22 cellular contexts compared by ENCODE assay signal in genomic region chr3:185750702-185751101, GRCh38.
DNase-seq lines count a peak whose midpoint lies in the region; ATAC-seq, FAIRE-seq and TF ChIP-seq lines count a peak whose summit lies in the region.
"Had no signal": no experiment of that assay in that cellular context is flagged by ENCODE, and none has a peak within 500 bp of the region (broad histone marks: within the 10 kb centered on the region; RNA-seq: fewer than 3 reads in every experiment).

No MANE protein-coding gene starts in this region.

- CTCF ChIA-PET in H1 (lab: Charles Lee; ENCODE audit: partially characterized antibody): interaction anchor here (1.0 kb wide), 1 partner anchor 72 kb away, joined by 4 read pairs; no protein-coding TSS in a partner anchor
- CTCF ChIA-PET in GM10248 (lab: Yijun Ruan, JAX): interaction anchor here (1.6 to 2.4 kb wide), 2 partner anchors 11 to 17 kb away, joined by 6 to 8 read pairs; no protein-coding TSS in a partner anchor

- H4K20me1 ChIP-seq in H1 (replicated peaks in 1 of 2; ENCODE audit: control insufficient read depth in 1 of 2, insufficient read depth in 2 of 2, low read length in 2 of 2): peaks cover 4 to 6% of the 10 kb centered on the region in 2 experiments
- H4K20me1 ChIP-seq: BLaER1 had no signal

- peaks cover 42% of the 10 kb centered on the region for H3K4me1 Mint-ChIP-seq in type B pancreatic cell (ENCODE audit: unreplicated experiment)

- ATAC-seq in mucosa of descending colon (peak; percentile 81), GM19035 (IDR thresholded peaks at IDR 0.05; ENCODE audit: unreplicated experiment) (no peak)
- ATAC-seq: Panc1 had no signal

- no peak overlapping the region for H3K14ac ChIP-seq in H1 (ENCODE audit: insufficient read length)

- no peak overlapping the region for H3K4ac ChIP-seq in H1 (replicated peaks; ENCODE audit: insufficient read length, low read depth, low read length)

- WGBS in HUES64: 94% methylated on average over 5 of the region's 5 CpGs
- WGBS in H1 (ENCODE audit: extremely low coverage in 1 of 2, insufficient coverage in 1 of 2, insufficient read length in 1 of 2, insufficient replicate concordance in 2 of 2, low coverage in 1 of 2, low lambda C conversion rate in 2 of 2, missing lambda C conversion rate in 1 of 2), 2 experiments: 82% methylated on average over 5 of the region's 5 CpGs; no CpG with 5 or more reads in 1 of the 2 experiments

- H4K8ac ChIP-seq in H1 (ENCODE audit: extremely low read depth, insufficient read depth, low read length): no peak overlapping the region

- H3K27ac ChIP-seq in HUES64 (ENCODE audit: low read depth, low read length): peak overlapping the region; percentile 28; the same call in 1 of the 2 replicates
- no peak overlapping the region for H3K27ac ChIP-seq in H1 (ENCODE audit: low read depth, low read length)
- H3K27ac ChIP-seq: BLaER1, SJCRH30 had no signal

- peaks cover 3 to 93% of the 10 kb centered on the region in 2 experiments for H3K79me2 ChIP-seq in H1 (ENCODE audit: control insufficient read depth in 1 of 2, insufficient read depth in 2 of 2, low read length in 2 of 2)

- H2BK120ac ChIP-seq in H1 (replicated peaks; ENCODE audit: low read depth, low read length): no peak overlapping the region

- peaks cover 7% of the 10 kb centered on the region for H3K9me3 Mint-ChIP-seq in type B pancreatic cell

- no peak for TF ChIP-seq EP300 in H1 (IDR thresholded peaks at IDR 0.05; ENCODE audit: borderline replicate concordance in 1 of 2, low read depth in 2 of 2, low read length in 2 of 2)

- H3K4me1 ChIP-seq in HUES64 (ENCODE audit: insufficient read depth, low read length): peaks cover 51% of the 10 kb centered on the region
- H3K4me1 ChIP-seq in H1 (replicated peaks in 1 of 4; ENCODE audit: control insufficient read depth in 3 of 4, insufficient read depth in 4 of 4, low read length in 3 of 4): peaks cover 0 to 27% (median 10%) of the 10 kb centered on the region in 4 experiments; a peak in 5 of 7 replicates
- peaks cover 22% of the 10 kb centered on the region for H3K4me1 ChIP-seq in mucosa of descending colon (ENCODE audit: low read depth)
- H3K4me1 ChIP-seq: SJCRH30 had no signal

- no peak for TF ChIP-seq POLR2A in H1 (IDR thresholded peaks at IDR 0.05; ENCODE audit: control extremely low read depth in 1 of 2, low read depth in 2 of 2, low read length in 2 of 2)

- peaks cover 35% of the 10 kb centered on the region for H3K36me3 Mint-ChIP-seq in type B pancreatic cell

- no peak overlapping the region for H2BK12ac ChIP-seq in H1 (ENCODE audit: low read depth, low read length)

- no peak overlapping the region for H3K4me3 ChIP-seq in HUES64 (ENCODE audit: low read length)
- H3K4me3 ChIP-seq in H1 (ENCODE audit: extremely low read depth in 1 of 4, insufficient read depth in 2 of 4, low read depth in 3 of 4, low read length in 4 of 4): no peak overlapping the region
- no peak overlapping the region for H3K4me3 ChIP-seq in mucosa of descending colon
- H3K4me3 ChIP-seq: BLaER1, SJCRH30 had no signal

- H3K27ac Mint-ChIP-seq in type B pancreatic cell: peak overlapping the region; percentile 73
- H3K27ac Mint-ChIP-seq: CD4-positive, alpha-beta T cell had no signal

- no peaks in the 10 kb centered on the region for H3K23me2 ChIP-seq in H1 (ENCODE audit: low read depth, low read length)

- H3K23ac ChIP-seq in H1 (ENCODE audit: insufficient read length): no peak overlapping the region

- H2BK20ac ChIP-seq in H1 (ENCODE audit: low read length): no peak overlapping the region

- H4K91ac ChIP-seq in H1 (replicated peaks; ENCODE audit: insufficient read length, low read length): no peak overlapping the region

- H3K27me3 ChIP-seq in HUES64 (ENCODE audit: insufficient read depth, low read length) (no peaks in the 10 kb centered on the region), H1 (replicated peaks in 1 of 4; ENCODE audit: control insufficient read depth in 3 of 4, extremely low read depth in 1 of 4, insufficient read depth in 3 of 4, low read length in 3 of 4) (no peaks in the 10 kb centered on the region)
- H3K27me3 ChIP-seq: BLaER1, SJCRH30 had no signal

- intact Hi-C loops in mucosa of descending colon (cut with DNase I, micrococcal nuclease): no loop called here

- H3K27me3 Mint-ChIP-seq in type B pancreatic cell: no peaks in the 10 kb centered on the region

- H2BK5ac ChIP-seq in H1 (ENCODE audit: low read depth, low read length): 0 out of 2 replicates have a peak overlapping the region, but pooled peaks have one; percentile 2

- POLR2A ChIA-PET in H1 (lab: Charles Lee; ENCODE audit: partially characterized antibody): interaction anchor here (1.7 kb wide), 1 partner anchor 187 kb away, joined by 4 read pairs; the partner anchor contains the start of gene TRA2B
- POLR2A ChIA-PET in GM10248 (lab: Yijun Ruan, JAX): no interaction called here

- no peak overlapping the region for H4K5ac ChIP-seq in H1 (ENCODE audit: insufficient read length, low read depth, low read length)

- no peak for DNase-seq in H1 (ENCODE audit: low read depth in 1 of 2, low spot score in 2 of 2)
- DNase-seq in mucosa of descending colon: peak in 2 of 3 donors; percentile 51 to 66
- DNase-seq in type B pancreatic cell (ENCODE audit: extremely low spot score, unreplicated experiment): no peak
- DNase-seq in GM10248 (ENCODE audit: extremely low spot score): no peak
- no peak for DNase-seq in AG20443 (ENCODE audit: low spot score)
- DNase-seq: CD4-positive, alpha-beta T cell; COR-L47; DND-41; GOT3; MV-4-11; NCI-H1105 treated with DMSO at 0.1 percent for 48 hours; NCI-H2029 treated with DMSO at 0.1 percent for 48 hours; NCI-H226; NCI-H510A treated with DMSO at 0.1 percent for 48 hours; NCI-H774; NK-92 treated with Interleukin-12 subunit alpha and Interleukin-12 subunit beta, amount 100 ng/mL, for 24 hours; SJCRH30 had no signal

- no peak for FAIRE-seq in H1 (lab: Jason Lieb, UNC)
- FAIRE-seq: GM12891 had no signal

- H3K56ac ChIP-seq in H1 (replicated peaks; ENCODE audit: insufficient read length, low read depth, low read length): no peak overlapping the region

- H3K36me3 ChIP-seq in HUES64 (ENCODE audit: insufficient read depth, low read length) (peaks cover 12% of the 10 kb centered on the region), H1 (ENCODE audit: control insufficient read depth in 2 of 4, insufficient read depth in 4 of 4, low read length in 3 of 4) (peaks cover 0 to 5% (median 0%) of the 10 kb centered on the region in 4 experiments; a peak in 1 of 8 replicates), mucosa of descending colon (ENCODE audit: low read depth) (no peaks in the 10 kb centered on the region)
- H3K36me3 ChIP-seq: SJCRH30 had no signal

- no peak for TF ChIP-seq RAD21 in H1 (IDR thresholded peaks at IDR 0.05 in 1 of 2, conservative IDR thresholded peaks at IDR 0.05 in 1 of 2; ENCODE audit: low read depth in 2 of 2, low read length in 2 of 2)

- no peak overlapping the region for H2BK15ac ChIP-seq in H1 (ENCODE audit: low read length)

- H3K79me1 ChIP-seq in H1 (ENCODE audit: low read depth, low read length): peaks cover 9% of the 10 kb centered on the region; the same call in 1 of the 2 replicates

- no peak overlapping the region for H3K9ac ChIP-seq in HUES64 (ENCODE audit: low read depth, low read length)
- no peak overlapping the region for H3K9ac ChIP-seq in H1 (replicated peaks in 1 of 4; ENCODE audit: extremely low read depth in 1 of 4, low read depth in 3 of 4, low read length in 3 of 4)
- H3K9ac ChIP-seq: BLaER1 had no signal

- peak overlapping the region in 1 of 2 experiments; percentile 42; a peak in 2 of 4 replicates for H3K4me2 ChIP-seq in H1 (ENCODE audit: insufficient read depth in 1 of 2, low read depth in 2 of 2, low read length in 2 of 2)
- H3K4me2 ChIP-seq: BLaER1 had no signal

- no peak overlapping the region for H2AK5ac ChIP-seq in H1 (ENCODE audit: low read depth, low read length)

- H3K4me3 Mint-ChIP-seq in type B pancreatic cell: peak overlapping the region; percentile 2
- H3K4me3 Mint-ChIP-seq: CD4-positive, alpha-beta T cell had no signal

- TF ChIP-seq CTCF in H1 (IDR thresholded peaks at IDR 0.05; ENCODE audit: control extremely low read depth in 1 of 3, insufficient read depth in 1 of 3, low read depth in 1 of 3, low read length in 3 of 3) (no peak), mucosa of descending colon (IDR thresholded peaks at IDR 0.05) (no peak), type B pancreatic cell (conservative IDR thresholded peaks at IDR 0.05) (no peak), GM10248 (IDR thresholded peaks at IDR 0.05; ENCODE audit: control extremely low read depth, extremely low read depth, low read depth, missing control alignments) (no peak)

- no peak overlapping the region for H2AFZ ChIP-seq in H1 (ENCODE audit: low read length)

- H3K18ac ChIP-seq in H1 (ENCODE audit: extremely low read depth, low read length): no peak overlapping the region

- H3K9me3 ChIP-seq in HUES64 (ENCODE audit: insufficient read depth, low read depth, low read length) (no peaks in the 10 kb centered on the region), H1 (ENCODE audit: insufficient read depth in 2 of 2, low read depth in 1 of 2, low read length in 1 of 2) (peaks cover 0 to under 1% of the 10 kb centered on the region in 2 experiments; a peak in 3 of 4 replicates), mucosa of descending colon (peaks cover 2% of the 10 kb centered on the region)
- H3K9me3 ChIP-seq: SJCRH30 had no signal

TF ChIP-seq in H1, 55 proteins besides CTCF, POLR2A, EP300 and RAD21 (continues in another document):
- no peak for TF ChIP-seq SRF (IDR thresholded peaks at IDR 0.05; ENCODE audit: low read depth, low read length)
- TF ChIP-seq ATF2 (IDR thresholded peaks at IDR 0.05; ENCODE audit: low read length): no peak
- TF ChIP-seq CHD2 (IDR thresholded peaks at IDR 0.05; ENCODE audit: low read length): no peak
- no peak for TF ChIP-seq E2F6 (IDR thresholded peaks at IDR 0.05)
- no peak for TF ChIP-seq FOSL1 (IDR thresholded peaks at IDR 0.05; ENCODE audit: insufficient read depth, low read depth, low read length)
- TF ChIP-seq RBBP5 (IDR thresholded peaks at IDR 0.05; ENCODE audit: borderline replicate concordance, low read depth, low read length): no peak

Comparison
In these comparisons a context has a peak if more than half of its experiments do, and no peak if none do; other contexts are left out.
1. DNase-seq: peak in mucosa of descending colon (2 of 3); none in H1 (0 of 2), type B pancreatic cell (single experiment), GM10248 (single experiment) and AG20443 (single experiment).